ENCODE assay signal across 27 cellular contexts in genomic region chr5:92822183-92822582, GRCh38.
"Had no signal": no experiment of that assay in that cellular context is flagged by ENCODE, and none has a peak within 500 bp of the region (broad histone marks: within the 10 kb centered on the region; RNA-seq: fewer than 3 reads in every experiment).

No MANE protein-coding gene starts in this region.

- H3K9ac ChIP-seq: neural progenitor cell had no signal

- H3K4me3 Mint-ChIP-seq: mesothelial cell of epicardium; naive B cell; natural killer cell treated with Interleukin-12 subunit alpha and Interleukin-12 subunit beta and Interleukin-15 and Interleukin-18, amount 100 ng/mL, for 72 hours; neural progenitor cell; stimulated activated effector memory CD8-positive, alpha-beta T cell treated with anti-CD3 and anti-CD28 coated beads, Interleukin-12 subunit alpha, Interleukin-12 subunit beta, amount 100 ng/mL, for 72 hours had no signal

- DNase-seq: dermis blood vessel endothelial cell; effector memory CD4-positive, alpha-beta T cell; erythroblast; esophagus squamous epithelium; hypothalamus; left cardiac atrium; mesenchymal stem cell; mucosa of descending colon; naive B cell; nucleus accumbens; stimulated activated CD4-positive, alpha-beta T cell treated with anti-CD3 and anti-CD28 coated beads, Interleukin-12 subunit alpha, Interleukin-12 subunit beta, amount 100 ng/mL, for 4 hours; stimulated activated CD4-positive, alpha-beta T cell treated with anti-CD3 and anti-CD28 coated beads, Interleukin-1b, Interleukin-23, amount 100 ng/mL, for 48 hours; stimulated activated CD4-positive, alpha-beta T cell treated with anti-CD3 and anti-CD28 coated beads, Interleukin-4, amount 100 ng/mL, for 24 hours; stimulated activated naive CD4-positive, alpha-beta T cell treated with Interleukin-2 at 50 U/mL for 16 hours; stomach; thyroid gland; trophoblast cell had no signal

- H3K27me3 ChIP-seq: esophagus squamous epithelium, left lung, neural progenitor cell, right atrium auricular region, stomach, thyroid gland had no signal

- H3K4me2 ChIP-seq: neural progenitor cell, smooth muscle cell had no signal

- H3K27ac Mint-ChIP-seq: mesothelial cell of epicardium; naive B cell; natural killer cell treated with Interleukin-12 subunit alpha and Interleukin-12 subunit beta and Interleukin-15 and Interleukin-18, amount 100 ng/mL, for 72 hours; neural progenitor cell; stimulated activated effector memory CD8-positive, alpha-beta T cell treated with anti-CD3 and anti-CD28 coated beads, Interleukin-12 subunit alpha, Interleukin-12 subunit beta, amount 100 ng/mL, for 72 hours had no signal

- H3K4me3 ChIP-seq: coronary artery, esophagus squamous epithelium, left lung, mucosa of descending colon, neural progenitor cell, prostate gland, right atrium auricular region, smooth muscle cell, stomach, thyroid gland had no signal

- H3K27me3 Mint-ChIP-seq: naive B cell; natural killer cell treated with Interleukin-12 subunit alpha and Interleukin-12 subunit beta and Interleukin-15 and Interleukin-18, amount 100 ng/mL, for 72 hours had no signal

- H3K4me1 Mint-ChIP-seq: mesothelial cell of epicardium; naive B cell; stimulated activated effector memory CD8-positive, alpha-beta T cell treated with anti-CD3 and anti-CD28 coated beads, Interleukin-12 subunit alpha, Interleukin-12 subunit beta, amount 100 ng/mL, for 72 hours had no signal

- H3K4me1 ChIP-seq: esophagus squamous epithelium, left lung, neural progenitor cell, prostate gland, right atrium auricular region, stomach, thyroid gland had no signal

- H3K36me3 ChIP-seq: esophagus squamous epithelium, left lung, neural progenitor cell, prostate gland, right atrium auricular region, stomach, thyroid gland had no signal

- H3K27ac ChIP-seq: coronary artery, esophagus squamous epithelium, left lung, neural progenitor cell, prostate gland, right atrium auricular region, stomach, thyroid gland had no signal

- ATAC-seq: left cardiac atrium; left lung; mucosa of descending colon; natural killer cell treated with Interleukin-12 subunit alpha and Interleukin-12 subunit beta and Interleukin-15 and Interleukin-18, amount 100 ng/mL, for 72 hours; sciatic nerve; stimulated activated effector memory CD8-positive, alpha-beta T cell treated with anti-CD3 and anti-CD28 coated beads, Interleukin-12 subunit alpha, Interleukin-12 subunit beta, amount 100 ng/mL, for 72 hours had no signal

- H3K36me3 Mint-ChIP-seq: mesothelial cell of epicardium, naive B cell had no signal

- H3K9me3 ChIP-seq: esophagus squamous epithelium, mucosa of descending colon, prostate gland, right atrium auricular region, stomach, thyroid gland had no signal
